Comparison of ENCODE assay signal across 34 cellular contexts in genomic region chr20:2429061-2429460, GRCh38. TPM values are rescaled to one million over a fixed set of nuclear protein-coding genes. Genes with fewer than 3 reads are reported as not detected.
"Had no signal": no experiment of that assay in that cellular context is flagged by ENCODE, and none has a peak within 500 bp of the region (broad histone marks: within the 10 kb centered on the region; RNA-seq: fewer than 3 reads in every experiment).

No MANE protein-coding gene starts in this region.

- H3K9me3 Mint-ChIP-seq: effector memory CD8-positive, alpha-beta T cell; naive B cell; natural killer cell treated with Interleukin-12 subunit alpha and Interleukin-12 subunit beta and Interleukin-15 and Interleukin-18, amount 100 ng/mL, for 72 hours had no signal

- H3K4me3 ChIP-seq: coronary artery, esophagus squamous epithelium, gastrocnemius medialis, mucosa of descending colon, ovary, psoas muscle, right lobe of liver, smooth muscle cell, stomach, thyroid gland, vagina had no signal

- H3K4me3 Mint-ChIP-seq: effector memory CD8-positive, alpha-beta T cell; mesothelial cell of epicardium; naive B cell; natural killer cell treated with Interleukin-12 subunit alpha and Interleukin-12 subunit beta and Interleukin-15 and Interleukin-18, amount 100 ng/mL, for 72 hours had no signal

- ATAC-seq: effector memory CD8-positive, alpha-beta T cell; gastrocnemius medialis; mucosa of descending colon; natural killer cell treated with Interleukin-12 subunit alpha and Interleukin-12 subunit beta and Interleukin-15 and Interleukin-18, amount 100 ng/mL, for 72 hours; psoas muscle; right lobe of liver had no signal

- H3K4me1 ChIP-seq: esophagus squamous epithelium, gastrocnemius medialis, psoas muscle, right lobe of liver, stomach, thyroid gland, vagina had no signal

- H3K4me1 Mint-ChIP-seq: mesothelial cell of epicardium, naive B cell had no signal

- H3K27ac Mint-ChIP-seq: effector memory CD8-positive, alpha-beta T cell; mesothelial cell of epicardium; naive B cell; natural killer cell treated with Interleukin-12 subunit alpha and Interleukin-12 subunit beta and Interleukin-15 and Interleukin-18, amount 100 ng/mL, for 72 hours had no signal

- H3K4me2 ChIP-seq: smooth muscle cell had no signal

- H3K36me3 Mint-ChIP-seq: mesothelial cell of epicardium; naive B cell; natural killer cell treated with Interleukin-12 subunit alpha and Interleukin-12 subunit beta and Interleukin-15 and Interleukin-18, amount 100 ng/mL, for 72 hours had no signal

- H3K27me3 ChIP-seq: gastrocnemius medialis, ovary, right lobe of liver, thyroid gland, vagina had no signal

- H3K9me3 ChIP-seq: esophagus squamous epithelium, gastrocnemius medialis, mucosa of descending colon, ovary, psoas muscle, right lobe of liver, thyroid gland, vagina had no signal

- DNase-seq: effector memory CD8-positive, alpha-beta T cell; erythroblast; esophagus squamous epithelium; foreskin fibroblast; gastrocnemius medialis; head of caudate nucleus; mesenchymal stem cell; mucosa of descending colon; naive B cell; nucleus accumbens; ovary; posterior cingulate gyrus; psoas muscle; right lobe of liver; stimulated activated CD4-positive, alpha-beta T cell treated with anti-CD3 and anti-CD28 coated beads, Interleukin-12 subunit alpha, Interleukin-12 subunit beta, amount 100 ng/mL, for 4 hours; stimulated activated CD4-positive, alpha-beta T cell treated with anti-CD3 and anti-CD28 coated beads, Interleukin-1b, Interleukin-23, amount 100 ng/mL, for 48 hours; stimulated activated CD4-positive, alpha-beta T cell treated with anti-CD3 and anti-CD28 coated beads, Interleukin-4, amount 100 ng/mL, for 1 hour; stimulated activated CD8-positive, alpha-beta memory T cell treated with anti-CD3 and anti-CD28 coated beads, Interleukin-4, amount 100 ng/mL, for 48 hours; stimulated activated naive CD4-positive, alpha-beta T cell treated with Interleukin-2 at 50 U/mL for 16 hours; stomach; thyroid gland; trophoblast cell had no signal

- H3K27ac ChIP-seq: coronary artery, esophagus squamous epithelium, gastrocnemius medialis, ovary, psoas muscle, right lobe of liver, stomach, thyroid gland, vagina had no signal

- H3K36me3 ChIP-seq: esophagus squamous epithelium, gastrocnemius medialis, ovary, right lobe of liver, stomach, thyroid gland, vagina had no signal

RNA-seq across cellular contexts. Expression of gene TGM6, which starts 48.4 kb away (rescaled TPM):
- total RNA-seq: dermis microvascular lymphatic vessel endothelial cell; esophagus squamous epithelium; gastrocnemius medialis; glomerular endothelial cell; liver; lung microvascular endothelial cell; mesothelial cell of epicardium; mucosa of descending colon; natural killer cell treated with Interleukin-12 subunit alpha and Interleukin-12 subunit beta and Interleukin-15 and Interleukin-18, amount 100 ng/mL, for 72 hours; ovary; psoas muscle; right lobe of liver; smooth muscle cell; stomach; subcutaneous adipose tissue; temporal lobe; thyroid gland; ureter; vagina had no signal
